8 cellular contexts compared by ENCODE assay signal in genomic region chr2:64049633-64050220, GRCh38. TPM values are rescaled to one million over a fixed set of nuclear protein-coding genes. Genes with fewer than 3 reads are reported as not detected.
DNase-seq lines count a peak whose midpoint lies in the region; ATAC-seq and TF ChIP-seq lines count a peak whose summit lies in the region.

No MANE protein-coding gene starts in this region.

- H3K36me3 ChIP-seq in left lung, result no peaks in the 10 kb centered on the region

- peaks cover 0 to 22% of the 10 kb centered on the region in 2 donors for H3K4me1 ChIP-seq in left lung

- peak; percentile 90 for DNase-seq in Ammon's horn (ENCODE audit: low spot score)
- peak; percentile 33 to 67 for DNase-seq in NCI-H446 (lab: John Stamatoyannopoulos, UW)
- DNase-seq in activated CD4-positive, alpha-beta T cell treated with anti-CD3 and anti-CD28 coated beads for 1 hour, result peak; percentile 61
- peak; percentile 25 to 50 for DNase-seq in central memory CD8-positive, alpha-beta T cell (ENCODE audit: low spot score in 2 of 2)
- peak in 1 of 2 donors; percentile 55 for DNase-seq in left lung
- DNase-seq in stimulated activated CD4-positive, alpha-beta T cell treated with anti-CD3 and anti-CD28 coated beads, TNF-alpha, amount 100 ng/mL, for 48 hours (ENCODE audit: low read depth in 3 of 3), result peak; percentile 40 to 48 (median 48)

- intact Hi-C loops in left lung (cut with DNase I), result loop anchor here in 1 of 2 donors (5.0 kb wide), 2 partner anchors 263 to 278 kb away; no protein-coding TSS in a partner anchor

- H3K27ac ChIP-seq in left lung, result no peak overlapping the region

- H3K27ac Mint-ChIP-seq in central memory CD8-positive, alpha-beta T cell (ENCODE audit: low read depth), result no peak overlapping the region

- no peaks in the 10 kb centered on the region for H3K36me3 Mint-ChIP-seq in central memory CD8-positive, alpha-beta T cell (ENCODE audit: insufficient read depth)

- no peaks in the 10 kb centered on the region for H3K9me3 ChIP-seq in left lung

- H3K27me3 ChIP-seq in left lung, result no peaks in the 10 kb centered on the region

- peak; percentile 78 to 80 for TF ChIP-seq CTCF in left lung (IDR thresholded peaks at IDR 0.05)

- no peak overlapping the region for H3K4me3 Mint-ChIP-seq in central memory CD8-positive, alpha-beta T cell

- H3K9me3 Mint-ChIP-seq in central memory CD8-positive, alpha-beta T cell, result no peaks in the 10 kb centered on the region

- peak; percentile 92 for ATAC-seq in GM18909 (IDR thresholded peaks at IDR 0.05; ENCODE audit: poor library complexity, unreplicated experiment)
- ATAC-seq in HG03175 (IDR thresholded peaks at IDR 0.05; ENCODE audit: unreplicated experiment), result peak; percentile 93
- peak; percentile 84 for ATAC-seq in central memory CD8-positive, alpha-beta T cell (replicated peaks; ENCODE audit: extremely low read depth, poor library complexity, severe bottlenecking)
- ATAC-seq in left lung, result peak; percentile 98

- no peak overlapping the region for H3K4me3 ChIP-seq in left lung

- H3K4me1 Mint-ChIP-seq in central memory CD8-positive, alpha-beta T cell, result peaks cover 7% of the 10 kb centered on the region

- no peaks in the 10 kb centered on the region for H3K27me3 Mint-ChIP-seq in central memory CD8-positive, alpha-beta T cell

RNA-seq across cellular contexts. Expression of gene VPS54, which starts 30.5 kb away (rescaled TPM):
- total RNA-seq in left lung, result 10 to 100 TPM; 24.1 to 24.6 TPM
